In genomic region chr6:64299176-64299575, GRCh38 we compare ENCODE assay signal across 15 cellular contexts.
A peak's percentile ranks its signal among the peaks of the same experiment; 100 is the strongest.
DNase-seq lines count a peak whose midpoint lies in the region; ATAC-seq and TF ChIP-seq lines count a peak whose summit lies in the region.
"Had no signal": no experiment of that assay in that cellular context is flagged by ENCODE, and none has a peak within 500 bp of the region (broad histone marks: within the 10 kb centered on the region; RNA-seq: fewer than 3 reads in every experiment).

No MANE protein-coding gene starts in this region.

- H3K14ac ChIP-seq in IMR-90 (replicated peaks; ENCODE audit: low read depth, low read length) (no peak overlapping the region), trophoblast cell (ENCODE audit: low read length) (no peak overlapping the region)

- WGBS in IMR-90 (ENCODE audit: extremely low coverage in 2 of 2, insufficient read length in 1 of 2), 2 experiments, result 80% methylated on average over 3 of the region's 7 CpGs; no CpG with 5 or more reads in 1 of the 2 experiments
- no CpG with 5 or more reads among the region's 7 CpGs for WGBS in trophoblast cell (ENCODE audit: extremely low coverage, insufficient coverage, insufficient read length)

- no peak for TF ChIP-seq POLR2A in IMR-90 (IDR thresholded peaks at IDR 0.05; ENCODE audit: low read depth, low read length)

- no peaks in the 10 kb centered on the region for H3K4me1 ChIP-seq in IMR-90 (ENCODE audit: control insufficient read depth, insufficient read depth, low read length)
- H3K4me1 ChIP-seq in trophoblast cell (ENCODE audit: control insufficient read depth in 1 of 2, insufficient read depth in 2 of 2, low read length in 2 of 2), result no peaks in the 10 kb centered on the region
- H3K4me1 ChIP-seq: BLaER1 had no signal

- no peak overlapping the region for H2BK5ac ChIP-seq in IMR-90 (ENCODE audit: low read depth, low read length, poor library complexity, severe bottlenecking)
- H2BK5ac ChIP-seq in trophoblast cell (ENCODE audit: low read depth, low read length, poor library complexity), result no peak overlapping the region

- H3K56ac ChIP-seq in IMR-90 (ENCODE audit: extremely low read depth, insufficient read depth, low read length), result no peak overlapping the region

- H3K4ac ChIP-seq in IMR-90 (ENCODE audit: low read depth, low read length) (no peak overlapping the region), trophoblast cell (ENCODE audit: low read depth, low read length) (no peak overlapping the region)

- intact Hi-C loops in IMR-90 (cut with micrococcal nuclease), result no loop called here

- no peaks in the 10 kb centered on the region for H3K79me2 ChIP-seq in trophoblast cell (ENCODE audit: control insufficient read depth, insufficient read depth, low read length, poor library complexity)

- no peak overlapping the region for H4K8ac ChIP-seq in IMR-90 (ENCODE audit: low read depth in 2 of 2, low read length in 2 of 2)
- no peak overlapping the region for H4K8ac ChIP-seq in trophoblast cell (ENCODE audit: low read depth, low read length)

- TF ChIP-seq RAD21 in IMR-90 (IDR thresholded peaks at IDR 0.05; ENCODE audit: low read length), result no peak

- TF ChIP-seq CTCF in IMR-90 (conservative IDR thresholded peaks at IDR 0.05; ENCODE audit: low read depth, low read length), result no peak

- no peak overlapping the region for H4K5ac ChIP-seq in IMR-90 (ENCODE audit: low read depth, low read length)

- H3K27ac ChIP-seq in IMR-90 (ENCODE audit: insufficient read depth, low read length) (no peak overlapping the region), trophoblast cell (ENCODE audit: low read depth, low read length) (no peak overlapping the region)
- H3K27ac ChIP-seq: 22Rv1, BLaER1, C4-2B had no signal

- H3K23ac ChIP-seq in IMR-90 (ENCODE audit: low read depth, low read length), result no peak overlapping the region
- no peak overlapping the region for H3K23ac ChIP-seq in trophoblast cell (ENCODE audit: low read length)

- in situ Hi-C loops in IMR-90 (cut with MboI; ENCODE audit: low sequenced_read_pairs), result no loop called here

- no peaks in the 10 kb centered on the region for H3K9me3 ChIP-seq in IMR-90 (ENCODE audit: control insufficient read depth, insufficient read depth, low read length)
- H3K9me3 ChIP-seq in trophoblast cell (ENCODE audit: insufficient read depth, low read depth, low read length), result peaks cover 2% of the 10 kb centered on the region

- POLR2A ChIA-PET in IMR-90 (lab: Charles Lee; ENCODE audit: unreplicated experiment), result no interaction called here

- H2AK5ac ChIP-seq in IMR-90 (ENCODE audit: low read depth, low read length), result no peak overlapping the region
- H2AK5ac ChIP-seq in trophoblast cell (ENCODE audit: low read length), result no peak overlapping the region

- H3K18ac ChIP-seq in IMR-90 (ENCODE audit: low read depth, low read length), result no peak overlapping the region
- H3K18ac ChIP-seq in trophoblast cell (ENCODE audit: low read length), result no peak overlapping the region

- no peak overlapping the region for H2BK15ac ChIP-seq in IMR-90 (ENCODE audit: low read depth, low read length)

- dilution Hi-C loops in IMR-90 (cut with HindIII; ENCODE audit: low sequenced_read_pairs, unreplicated experiment), result no loop called here

- H3K9ac ChIP-seq in IMR-90 (ENCODE audit: low read depth, low read length) (no peak overlapping the region), trophoblast cell (ENCODE audit: low read length) (no peak overlapping the region)
- H3K9ac ChIP-seq: BLaER1 had no signal

- H4K12ac ChIP-seq in trophoblast cell (ENCODE audit: low read depth, low read length), result no peak overlapping the region

- no peaks in the 10 kb centered on the region for H4K20me1 ChIP-seq in IMR-90 (ENCODE audit: insufficient read depth, low read length)
- H4K20me1 ChIP-seq: BLaER1 had no signal

- no peaks in the 10 kb centered on the region for H3K79me1 ChIP-seq in IMR-90 (ENCODE audit: low read depth in 1 of 2, low read length in 2 of 2)
- H3K79me1 ChIP-seq in trophoblast cell (ENCODE audit: low read length), result no peaks in the 10 kb centered on the region

- peak; percentile 51 for DNase-seq in NCI-H82 (lab: John Stamatoyannopoulos, UW)
- DNase-seq in NCI-H82 treated with DMSO at 0.1 percent for 48 hours (lab: John Stamatoyannopoulos, UW; ENCODE audit: unreplicated experiment), result no peak
- DNase-seq in IMR-90, result no peak
- DNase-seq in trophoblast cell, result no peak
- DNase-seq in LoVo (ENCODE audit: low spot score), result no peak
- DNase-seq: CD4-positive, CD25-positive, alpha-beta regulatory T cell; CD8-positive, alpha-beta T cell; DMS153; DND-41; GOT3; HCEC 1CT had no signal

- no peak overlapping the region for H3K4me3 ChIP-seq in IMR-90 (ENCODE audit: insufficient read depth, low read depth, low read length)
- peak overlapping the region; percentile 30 for H3K4me3 ChIP-seq in trophoblast cell (ENCODE audit: low read depth, low read length)
- H3K4me3 ChIP-seq: BLaER1 had no signal

- H2BK12ac ChIP-seq in trophoblast cell (ENCODE audit: low read length), result no peak overlapping the region

- peak overlapping the region; percentile 11 for H2AFZ ChIP-seq in IMR-90 (replicated peaks; ENCODE audit: low read length, poor library complexity)
- H2AFZ ChIP-seq in trophoblast cell (ENCODE audit: insufficient read depth, low read length, poor library complexity), result no peak overlapping the region

- no peaks in the 10 kb centered on the region for H3K9me1 ChIP-seq in IMR-90 (ENCODE audit: insufficient read depth, low read length)

- H2BK120ac ChIP-seq in IMR-90 (ENCODE audit: low read depth, low read length), result no peak overlapping the region
- H2BK120ac ChIP-seq in trophoblast cell (ENCODE audit: insufficient read depth, low read length, poor library complexity), result no peak overlapping the region

- H4K91ac ChIP-seq in IMR-90 (ENCODE audit: insufficient read depth, low read depth, low read length) (no peak overlapping the region), trophoblast cell (ENCODE audit: low read depth, low read length) (no peak overlapping the region)

- no peak overlapping the region for H3K4me2 ChIP-seq in IMR-90 (ENCODE audit: low read depth, low read length)
- H3K4me2 ChIP-seq in trophoblast cell (ENCODE audit: low read length), result no peak overlapping the region
- H3K4me2 ChIP-seq: BLaER1 had no signal

- no peak overlapping the region for H2BK20ac ChIP-seq in IMR-90 (ENCODE audit: low read depth, low read length)

- H3K36me3 ChIP-seq in IMR-90 (ENCODE audit: control insufficient read depth, insufficient read depth, low read length), result no peaks in the 10 kb centered on the region
- no peaks in the 10 kb centered on the region for H3K36me3 ChIP-seq in trophoblast cell (ENCODE audit: control insufficient read depth in 1 of 2, insufficient read depth in 2 of 2, low read length in 2 of 2)
- H3K36me3 ChIP-seq: BLaER1 had no signal

- H3K27me3 ChIP-seq in IMR-90 (ENCODE audit: control insufficient read depth, insufficient read depth, low read length), result no peaks in the 10 kb centered on the region
- no peaks in the 10 kb centered on the region for H3K27me3 ChIP-seq in trophoblast cell (ENCODE audit: insufficient read depth, low read length)
- H3K27me3 ChIP-seq: BLaER1 had no signal

- BruUV-seq in IMR-90 (replicated peaks; lab: Mats Ljungman, UMichigan), result no TSS peak

- ATAC-seq in IMR-90 (ENCODE audit: low read depth) (no peak), HG03442 (IDR thresholded peaks at IDR 0.05; ENCODE audit: unreplicated experiment) (no peak)
- ATAC-seq: CD8-positive, alpha-beta T cell had no signal

- no peak overlapping the region for H2AK9ac ChIP-seq in IMR-90 (replicated peaks; ENCODE audit: low read depth, low read length, poor library complexity)

- CTCF ChIA-PET in IMR-90 (lab: Yijun Ruan, JAX), result interaction anchor here (0.5 to 1.5 kb wide), 2 partner anchors 10 to 647 kb away, joined by 4 read pairs; no protein-coding TSS in a partner anchor

TF ChIP-seq in IMR-90, 13 proteins besides CTCF, POLR2A, EP300 and RAD21:
- TF ChIP-seq MXI1 (IDR thresholded peaks at IDR 0.05; ENCODE audit: borderline replicate concordance, low read depth, low read length), result no peak
- no peak for TF ChIP-seq CEBPB (IDR thresholded peaks at IDR 0.05; ENCODE audit: low read depth, low read length)
- TF ChIP-seq RFX5 (IDR thresholded peaks at IDR 0.05; ENCODE audit: low read depth, low read length), result no peak
